15 cellular contexts compared by ENCODE assay signal in the genomic region with DNA sequence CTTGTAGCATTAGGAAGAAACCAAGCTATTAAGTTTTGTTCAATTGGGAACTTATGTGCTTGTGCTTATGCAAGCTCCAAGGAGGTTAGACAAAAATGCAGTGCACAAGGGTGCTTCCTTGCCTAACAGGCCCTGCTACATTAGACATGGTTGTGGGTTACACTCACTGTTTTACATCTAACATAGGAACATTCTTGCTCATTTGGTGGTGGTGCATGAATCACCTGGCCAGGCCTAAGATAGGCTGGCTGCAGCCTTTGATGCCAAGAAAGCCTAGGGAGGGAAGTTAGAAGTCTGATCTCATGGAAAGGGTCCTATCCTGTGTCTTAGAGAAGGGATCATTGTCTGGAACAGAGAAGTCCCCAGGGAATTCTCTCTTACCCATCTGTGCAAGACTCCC. TPM values are rescaled to one million over a fixed set of nuclear protein-coding genes. Genes with fewer than 3 reads are reported as not detected.
DNase-seq lines count a peak whose midpoint lies in the region; ATAC-seq, FAIRE-seq and TF ChIP-seq lines count a peak whose summit lies in the region.
"Had no signal": no experiment of that assay in that cellular context is flagged by ENCODE, and none has a peak within 500 bp of the region (broad histone marks: within the 10 kb centered on the region; RNA-seq: fewer than 3 reads in every experiment).

No MANE protein-coding gene starts in this region.

- peak; percentile 13 for DNase-seq in activated CD4-positive, alpha-beta T cell treated with anti-CD3 and anti-CD28 coated beads for 48 hours
- no peak for DNase-seq in activated CD4-positive, alpha-beta T cell treated with anti-CD3 and anti-CD28 coated beads for 1 hour
- DNase-seq in NCI-H82 (lab: John Stamatoyannopoulos, UW) (peak; percentile 81), epithelial cell of esophagus (ENCODE audit: low read depth) (peak; percentile 94), trophoblast cell (peak; percentile 72 to 85), urothelium cell line (ENCODE audit: low spot score) (no peak)
- DNase-seq: activated CD8-positive, alpha-beta T cell treated with anti-CD3 and anti-CD28 coated beads for 36 hours; stomach had no signal

- H3K18ac ChIP-seq in trophoblast cell (ENCODE audit: low read length): no peak overlapping the region

- peaks cover 15% of the 10 kb centered on the region in 2 experiments for H3K4me1 ChIP-seq in trophoblast cell (ENCODE audit: control insufficient read depth in 1 of 2, insufficient read depth in 2 of 2, low read length in 2 of 2)
- H3K4me1 ChIP-seq: stomach had no signal

- ATAC-seq in GM19397 (IDR thresholded peaks at IDR 0.05; ENCODE audit: unreplicated experiment) (no peak), HG03460 (IDR thresholded peaks at IDR 0.05; ENCODE audit: unreplicated experiment) (no peak)
- ATAC-seq: activated CD8-positive, alpha-beta T cell treated with anti-CD3 and anti-CD28 coated beads for 36 hours; sciatic nerve had no signal

- H3K27me3 ChIP-seq in trophoblast cell (ENCODE audit: insufficient read depth, low read length): no peaks in the 10 kb centered on the region

- no peaks in the 10 kb centered on the region for H3K79me1 ChIP-seq in trophoblast cell (ENCODE audit: low read length)

- no peaks in the 10 kb centered on the region for H3K79me2 ChIP-seq in trophoblast cell (ENCODE audit: control insufficient read depth, insufficient read depth, low read length, poor library complexity)

- H2AK5ac ChIP-seq in trophoblast cell (ENCODE audit: low read length): no peak overlapping the region

- no peak overlapping the region for H4K91ac ChIP-seq in trophoblast cell (ENCODE audit: low read depth, low read length)

- no peak overlapping the region for H3K4me2 ChIP-seq in trophoblast cell (ENCODE audit: low read length)
- H3K4me2 ChIP-seq: neural progenitor cell had no signal

- no peak overlapping the region for H2AFZ ChIP-seq in trophoblast cell (ENCODE audit: insufficient read depth, low read length, poor library complexity)
- H2AFZ ChIP-seq: neural progenitor cell had no signal

- no peak overlapping the region for H4K12ac ChIP-seq in trophoblast cell (ENCODE audit: low read depth, low read length)

- no peak overlapping the region for H2BK12ac ChIP-seq in trophoblast cell (ENCODE audit: low read length)

- H2BK5ac ChIP-seq in trophoblast cell (ENCODE audit: low read depth, low read length, poor library complexity): no peak overlapping the region

- no peak for FAIRE-seq in urothelium cell line (lab: Jason Lieb, UNC)
- FAIRE-seq: A204.1, TTC549 had no signal

- H3K36me3 ChIP-seq in trophoblast cell (ENCODE audit: control insufficient read depth in 1 of 2, insufficient read depth in 2 of 2, low read length in 2 of 2): no peaks in the 10 kb centered on the region
- H3K36me3 ChIP-seq: neural progenitor cell, stomach had no signal

- no peak overlapping the region for H3K4me3 ChIP-seq in epithelial cell of esophagus (ENCODE audit: low read length)
- no peak overlapping the region for H3K4me3 ChIP-seq in trophoblast cell (ENCODE audit: low read depth, low read length)
- H3K4me3 ChIP-seq: neural progenitor cell, SK-N-MC, stomach had no signal

- H3K9me3 ChIP-seq in trophoblast cell (ENCODE audit: insufficient read depth, low read depth, low read length): no peaks in the 10 kb centered on the region
- H3K9me3 ChIP-seq: stomach had no signal

- no peak overlapping the region for H4K8ac ChIP-seq in trophoblast cell (ENCODE audit: low read depth, low read length)

- H3K4ac ChIP-seq in trophoblast cell (ENCODE audit: low read depth, low read length): no peak overlapping the region

- H3K9ac ChIP-seq in trophoblast cell (ENCODE audit: low read length): no peak overlapping the region
- H3K9ac ChIP-seq: neural progenitor cell had no signal

- H2BK120ac ChIP-seq in trophoblast cell (ENCODE audit: insufficient read depth, low read length, poor library complexity): no peak overlapping the region

- no peak overlapping the region for H3K14ac ChIP-seq in trophoblast cell (ENCODE audit: low read length)

- no peak overlapping the region for H3K27ac ChIP-seq in trophoblast cell (ENCODE audit: low read depth, low read length)
- H3K27ac ChIP-seq: neural progenitor cell, SK-N-MC, stomach had no signal

- H3K23ac ChIP-seq in trophoblast cell (ENCODE audit: low read length): no peak overlapping the region

- no peak for TF ChIP-seq CTCF in epithelial cell of esophagus (IDR thresholded peaks at IDR 0.05; ENCODE audit: insufficient read depth, low read depth, low read length, missing control alignments)

RNA-seq across cellular contexts. Expression of gene CA12, which starts 43.5 kb away (rescaled TPM):
- 3.5 and 3.7 TPM in 2 replicates for polyA plus RNA-seq in trophoblast cell (2013)

Comparison
In these comparisons a context has a peak if more than half of its experiments do, and no peak if none do; other contexts are left out.
1. DNase-seq: peak in activated CD4-positive, alpha-beta T cell treated with anti-CD3 and anti-CD28 coated beads for 48 hours (single experiment), NCI-H82 (single experiment), epithelial cell of esophagus (single experiment) and trophoblast cell (2 of 2); none in activated CD4-positive, alpha-beta T cell treated with anti-CD3 and anti-CD28 coated beads for 1 hour (single experiment) and urothelium cell line (single experiment).